Comparison of ENCODE assay signal across 1 cellular context in the genomic region with DNA sequence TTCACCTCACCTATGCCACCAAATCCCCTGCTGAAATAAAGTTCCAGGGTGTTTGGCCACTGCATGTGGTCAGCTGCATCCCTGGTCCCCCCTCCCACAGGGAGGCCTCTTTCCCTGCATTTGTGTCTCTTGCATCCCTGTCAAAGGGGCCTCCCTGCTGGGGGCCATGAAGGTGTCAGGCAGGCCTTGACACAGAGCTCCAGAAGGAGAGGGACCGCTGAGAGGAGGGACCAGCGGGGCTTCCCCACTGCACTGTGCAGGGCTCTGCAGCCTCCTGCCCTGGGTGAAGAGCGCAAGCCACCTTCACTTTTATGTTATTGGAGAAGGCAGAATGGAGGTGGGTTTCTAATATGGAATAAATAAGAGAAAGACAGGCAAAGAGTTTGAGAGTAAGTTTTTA.
TF ChIP-seq lines count a peak whose summit lies in the region.

No MANE protein-coding gene starts in this region.

TF ChIP-seq in GM23338, 12 proteins besides CTCF, POLR2A, EP300 and RAD21:
- TF ChIP-seq ZNF462 (CRISPR knock-in tag; IDR thresholded peaks at IDR 0.05), result no peak
- no peak for TF ChIP-seq JUNB (IDR thresholded peaks at IDR 0.05; ENCODE audit: unreplicated experiment)
- TF ChIP-seq ZNF331 (CRISPR knock-in tag; IDR thresholded peaks at IDR 0.05; ENCODE audit: low read depth), result no peak
- TF ChIP-seq NANOG (IDR thresholded peaks at IDR 0.05; ENCODE audit: borderline replicate concordance), result no peak
- TF ChIP-seq, protein P1, sequence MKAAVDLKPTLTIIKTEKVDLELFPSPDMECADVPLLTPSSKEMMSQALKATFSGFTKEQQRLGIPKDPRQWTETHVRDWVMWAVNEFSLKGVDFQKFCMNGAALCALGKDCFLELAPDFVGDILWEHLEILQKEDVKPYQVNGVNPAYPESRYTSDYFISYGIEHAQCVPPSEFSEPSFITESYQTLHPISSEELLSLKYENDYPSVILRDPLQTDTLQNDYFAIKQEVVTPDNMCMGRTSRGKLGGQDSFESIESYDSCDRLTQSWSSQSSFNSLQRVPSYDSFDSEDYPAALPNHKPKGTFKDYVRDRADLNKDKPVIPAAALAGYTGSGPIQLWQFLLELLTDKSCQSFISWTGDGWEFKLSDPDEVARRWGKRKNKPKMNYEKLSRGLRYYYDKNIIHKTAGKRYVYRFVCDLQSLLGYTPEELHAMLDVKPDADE (IDR thresholded peaks at IDR 0.05), result no peak
- TF ChIP-seq POLR2AphosphoS5 (IDR thresholded peaks at IDR 0.05; ENCODE audit: low read depth), result no peak
- TF ChIP-seq ZNF114 (CRISPR knock-in tag; IDR thresholded peaks at IDR 0.05), result no peak
- no peak for TF ChIP-seq CREB1 (CRISPR knock-in tag; IDR thresholded peaks at IDR 0.05; ENCODE audit: low read depth)
- no peak for TF ChIP-seq EZH2phosphoT487 (IDR thresholded peaks at IDR 0.05; ENCODE audit: unreplicated experiment)
- no peak for TF ChIP-seq STAT1 (IDR thresholded peaks at IDR 0.05; ENCODE audit: unreplicated experiment)
- TF ChIP-seq EZH2 (IDR thresholded peaks at IDR 0.05; ENCODE audit: low read depth, unreplicated experiment), result no peak
- TF ChIP-seq REST (IDR thresholded peaks at IDR 0.05; ENCODE audit: unreplicated experiment), result no peak
TF ChIP-seq in GM23338: peak in this region for 0.
